15 cellular contexts compared by ENCODE assay signal in genomic region chr17:79126139-79126538, GRCh38. TPM values are rescaled to one million over a fixed set of nuclear protein-coding genes. Genes with fewer than 3 reads are reported as not detected.
DNase-seq lines count a peak whose midpoint lies in the region; ATAC-seq and TF ChIP-seq lines count a peak whose summit lies in the region.
"Had no signal": no experiment of that assay in that cellular context is flagged by ENCODE, and none has a peak within 500 bp of the region (broad histone marks: within the 10 kb centered on the region; RNA-seq: fewer than 3 reads in every experiment).

No MANE protein-coding gene starts in this region.

- H3K9me3 ChIP-seq in cardiac muscle cell (ENCODE audit: low read depth) (no peaks in the 10 kb centered on the region), OCI-LY3 (ENCODE audit: insufficient read depth, low read length) (no peaks in the 10 kb centered on the region), transverse colon (no peaks in the 10 kb centered on the region)
- H3K9me3 ChIP-seq in naive thymus-derived CD4-positive, alpha-beta T cell (ENCODE audit: control insufficient read depth in 2 of 3, low read length in 3 of 3): no peaks in the 10 kb centered on the region

- no peaks in the 10 kb centered on the region for H3K4me1 Mint-ChIP-seq in naive thymus-derived CD4-positive, alpha-beta T cell
- H3K4me1 Mint-ChIP-seq: activated naive CD8-positive, alpha-beta T cell treated with anti-CD3 and anti-CD28 coated beads for 36 hours; neural crest cell had no signal

- H2AFZ ChIP-seq in OCI-LY3 (ENCODE audit: low read depth, low read length): no peak overlapping the region

- 25% methylated on average over 11 of the region's 12 CpGs; no CpG with 5 or more reads in 1 of the 2 donors for WGBS in transverse colon (ENCODE audit: low coverage in 1 of 2), 2 donors

- CTCF ChIA-PET in naive thymus-derived CD4-positive, alpha-beta T cell (lab: Charles Lee): no interaction called here

- H3K4me3 ChIP-seq in cardiac muscle cell (no peak overlapping the region), OCI-LY3 (ENCODE audit: low read length) (no peak overlapping the region), transverse colon (no peak overlapping the region)
- no peak overlapping the region for H3K4me3 ChIP-seq in naive thymus-derived CD4-positive, alpha-beta T cell (ENCODE audit: low read length)
- H3K4me3 ChIP-seq: coronary artery had no signal

- H3K27ac Mint-ChIP-seq in naive thymus-derived CD4-positive, alpha-beta T cell: no peak overlapping the region
- H3K27ac Mint-ChIP-seq: activated naive CD8-positive, alpha-beta T cell treated with anti-CD3 and anti-CD28 coated beads for 36 hours had no signal

- TF ChIP-seq CTCF in cardiac muscle cell (IDR thresholded peaks at IDR 0.05; ENCODE audit: low read depth, low read length): peak; percentile 17
- peak; percentile 35 for TF ChIP-seq CTCF in OCI-LY3 (IDR thresholded peaks at IDR 0.05; ENCODE audit: low read depth, low read length)
- peak; percentile 38 for TF ChIP-seq CTCF in foreskin keratinocyte (conservative IDR thresholded peaks at IDR 0.05)
- peak in 2 of 5 experiments; percentile 18 to 23 for TF ChIP-seq CTCF in transverse colon (IDR thresholded peaks at IDR 0.05)

- in situ Hi-C loops in transverse colon (cut with MboI; ENCODE audit: low pct_ligation_motif_present in 1 of 4, low pct_unique_long_range_greater_than_20kb in 1 of 4, low sequenced_read_pairs in 3 of 4): no loop called here

- ATAC-seq in Right ventricle myocardium inferior (no peak), foreskin keratinocyte (no peak)
- ATAC-seq in naive thymus-derived CD4-positive, alpha-beta T cell: no peak

- H3K27me3 ChIP-seq in cardiac muscle cell (no peaks in the 10 kb centered on the region), OCI-LY3 (ENCODE audit: low read depth, low read length) (peaks cover 39% of the 10 kb centered on the region), foreskin keratinocyte (peaks cover 21% of the 10 kb centered on the region), transverse colon (peaks cover 58% of the 10 kb centered on the region)
- H3K27me3 ChIP-seq in naive thymus-derived CD4-positive, alpha-beta T cell (ENCODE audit: control insufficient read depth in 2 of 2, insufficient read depth in 2 of 2, low read length in 2 of 2): no peaks in the 10 kb centered on the region

- no peak overlapping the region for H3K4me2 ChIP-seq in OCI-LY3 (ENCODE audit: low read length)

- no peaks in the 10 kb centered on the region for H3K79me2 ChIP-seq in OCI-LY3 (ENCODE audit: low read length)

- H4K20me1 ChIP-seq in OCI-LY3 (ENCODE audit: insufficient read depth, low read length): no peaks in the 10 kb centered on the region

- H3K27ac ChIP-seq in cardiac muscle cell (no peak overlapping the region), OCI-LY3 (ENCODE audit: low read length) (no peak overlapping the region), foreskin keratinocyte (no peak overlapping the region), transverse colon (no peak overlapping the region)
- no peak overlapping the region for H3K27ac ChIP-seq in naive thymus-derived CD4-positive, alpha-beta T cell (ENCODE audit: low read depth, low read length)
- H3K27ac ChIP-seq: C4-2B, coronary artery had no signal

- no peaks in the 10 kb centered on the region for H3K36me3 ChIP-seq in cardiac muscle cell
- H3K36me3 ChIP-seq in OCI-LY3 (replicated peaks; ENCODE audit: low read depth, low read length): no peaks in the 10 kb centered on the region
- no peaks in the 10 kb centered on the region for H3K36me3 ChIP-seq in transverse colon
- H3K36me3 ChIP-seq in naive thymus-derived CD4-positive, alpha-beta T cell (ENCODE audit: control insufficient read depth in 2 of 3, insufficient read depth in 3 of 3, low read length in 3 of 3): no peaks in the 10 kb centered on the region

- peak in 1 of 2 donors; percentile 6 for DNase-seq in cardiac muscle cell (ENCODE audit: low read depth in 1 of 2, low spot score in 1 of 2)
- no peak for DNase-seq in Right ventricle myocardium inferior (ENCODE audit: missing footprints)
- DNase-seq in foreskin keratinocyte: no peak
- peak; percentile 14 for DNase-seq in transverse colon
- DNase-seq in naive thymus-derived CD4-positive, alpha-beta T cell: no peak
- DNase-seq in activated CD8-positive, alpha-beta memory T cell treated with anti-CD3 and anti-CD28 coated beads, Interleukin-2, amount 50 U/mL, for 4 hours: no peak
- DNase-seq in T-helper 1 cell: no peak
- DNase-seq: activated naive CD8-positive, alpha-beta T cell treated with anti-CD3 and anti-CD28 coated beads for 36 hours; foreskin fibroblast; kidney glomerular epithelial cell; T-helper 9 cell had no signal

- no peak for TF ChIP-seq POLR2A in transverse colon (IDR thresholded peaks at IDR 0.05)

- H3K4me1 ChIP-seq in cardiac muscle cell (ENCODE audit: low read depth): no peaks in the 10 kb centered on the region
- H3K4me1 ChIP-seq in OCI-LY3 (ENCODE audit: low read length): no peaks in the 10 kb centered on the region
- H3K4me1 ChIP-seq in foreskin keratinocyte: no peaks in the 10 kb centered on the region
- H3K4me1 ChIP-seq in transverse colon: no peaks in the 10 kb centered on the region
- no peaks in the 10 kb centered on the region for H3K4me1 ChIP-seq in naive thymus-derived CD4-positive, alpha-beta T cell (ENCODE audit: control insufficient read depth in 2 of 2, insufficient read depth in 2 of 2, low read length in 2 of 2)

- POLR2A ChIA-PET in naive thymus-derived CD4-positive, alpha-beta T cell (lab: Charles Lee): no interaction called here

- H3K27me3 Mint-ChIP-seq in naive thymus-derived CD4-positive, alpha-beta T cell: peaks cover 0 to 15% (median 4%) of the 10 kb centered on the region in 5 donors

- no peak for TF ChIP-seq EP300 in transverse colon (IDR thresholded peaks at IDR 0.05; ENCODE audit: low read depth)

- no peaks in the 10 kb centered on the region for H3K36me3 Mint-ChIP-seq in naive thymus-derived CD4-positive, alpha-beta T cell
- H3K36me3 Mint-ChIP-seq: activated naive CD8-positive, alpha-beta T cell treated with anti-CD3 and anti-CD28 coated beads for 36 hours had no signal

- intact Hi-C loops in Right ventricle myocardium inferior (cut with DNase I): no loop called here
- intact Hi-C loops in transverse colon (cut with DNase I; ENCODE audit: low total_unique reads): no loop called here
- intact Hi-C loops in naive thymus-derived CD4-positive, alpha-beta T cell (cut with micrococcal nuclease): no loop called here

- no peak overlapping the region for H3K9ac ChIP-seq in OCI-LY3 (ENCODE audit: low read length)

- H3K9me3 Mint-ChIP-seq in naive thymus-derived CD4-positive, alpha-beta T cell: no peaks in the 10 kb centered on the region
- H3K9me3 Mint-ChIP-seq: activated naive CD8-positive, alpha-beta T cell treated with anti-CD3 and anti-CD28 coated beads for 36 hours; neural crest cell had no signal

- H3K4me3 Mint-ChIP-seq in naive thymus-derived CD4-positive, alpha-beta T cell: no peak overlapping the region
- H3K4me3 Mint-ChIP-seq: activated naive CD8-positive, alpha-beta T cell treated with anti-CD3 and anti-CD28 coated beads for 36 hours; neural crest cell had no signal

RNA-seq across cellular contexts. Expression of gene ENGASE, which starts 51.5 kb away (rescaled TPM):
- 29.5 and 69.8 TPM in 2 replicates for total RNA-seq in cardiac muscle cell
- 48.8 and 56.1 TPM in 2 replicates for polyA plus RNA-seq in cardiac muscle cell
- 29.8 TPM for total RNA-seq in Right ventricle myocardium inferior
- 11.2 and 11.7 TPM in 2 replicates for total RNA-seq in foreskin keratinocyte
- 8.0 and 8.5 TPM in 2 replicates for polyA plus RNA-seq in foreskin keratinocyte
- 100 to 1,000 TPM in 2 of 4 donors, 10 to 100 TPM in 2; 74.7 to 335 (median 121) TPM for total RNA-seq in transverse colon
- total RNA-seq in naive thymus-derived CD4-positive, alpha-beta T cell: 100 to 1,000 TPM in 2 of 5 experiments, 10 to 100 TPM in 3; 41.5 to 214 (median 85.9) TPM
- 1 to 10 TPM; 3.8 to 6.4 TPM for polyA plus RNA-seq in naive thymus-derived CD4-positive, alpha-beta T cell
